Comparison of ENCODE assay signal across 17 cellular contexts in the genomic region with DNA sequence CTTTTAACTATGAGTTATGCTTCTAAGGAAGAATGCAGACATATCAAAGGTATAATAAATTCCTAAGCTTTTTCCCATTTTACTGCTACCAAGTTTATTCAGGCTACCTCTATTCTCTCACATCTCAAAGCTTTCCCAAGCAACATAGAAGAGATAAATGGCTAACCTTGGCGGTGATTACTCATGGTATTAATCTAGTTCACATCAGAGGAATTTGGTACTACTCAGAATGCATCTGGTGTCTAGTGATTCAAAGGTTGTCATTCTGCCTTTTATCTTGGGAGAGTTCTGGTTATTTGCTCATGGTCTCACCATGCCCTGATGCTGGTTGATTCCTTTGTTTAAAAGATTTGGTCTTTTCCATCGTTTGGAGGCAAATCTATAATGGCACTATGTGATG.
DNase-seq lines count a peak whose midpoint lies in the region; ATAC-seq, FAIRE-seq and TF ChIP-seq lines count a peak whose summit lies in the region.
"Had no signal": no experiment of that assay in that cellular context is flagged by ENCODE, and none has a peak within 500 bp of the region (broad histone marks: within the 10 kb centered on the region; RNA-seq: fewer than 3 reads in every experiment).

No MANE protein-coding gene starts in this region.

- no TSS peak for BruUV-seq in IMR-90 (replicated peaks; lab: Mats Ljungman, UMichigan)

- no peaks in the 10 kb centered on the region for H3K4me1 ChIP-seq in IMR-90 (ENCODE audit: control insufficient read depth, insufficient read depth, low read length)
- H3K4me1 ChIP-seq: BLaER1 had no signal

- no peak overlapping the region for H3K23ac ChIP-seq in IMR-90 (ENCODE audit: low read depth, low read length)

- H3K36me3 ChIP-seq in IMR-90 (ENCODE audit: control insufficient read depth, insufficient read depth, low read length) (no peaks in the 10 kb centered on the region), brain microvascular endothelial cell (replicated peaks) (no peaks in the 10 kb centered on the region)
- H3K36me3 ChIP-seq: BLaER1 had no signal

- H2AK9ac ChIP-seq in IMR-90 (replicated peaks; ENCODE audit: low read depth, low read length, poor library complexity), result no peak overlapping the region

- no peak overlapping the region for H2BK120ac ChIP-seq in IMR-90 (ENCODE audit: low read depth, low read length)

- intact Hi-C loops in IMR-90 (cut with micrococcal nuclease), result no loop called here

- TF ChIP-seq POLR2A in IMR-90 (IDR thresholded peaks at IDR 0.05; ENCODE audit: low read depth, low read length), result no peak

- peak; percentile 30 for FAIRE-seq in urothelium cell line (lab: Jason Lieb, UNC)
- FAIRE-seq: A204.1 had no signal

- H2AFZ ChIP-seq in IMR-90 (replicated peaks; ENCODE audit: low read length, poor library complexity), result no peak overlapping the region

- H2AK5ac ChIP-seq in IMR-90 (ENCODE audit: low read depth, low read length), result no peak overlapping the region

- H4K8ac ChIP-seq in IMR-90 (ENCODE audit: low read depth in 2 of 2, low read length in 2 of 2), result no peak overlapping the region

- H3K27me3 ChIP-seq in IMR-90 (ENCODE audit: control insufficient read depth, insufficient read depth, low read length), result no peaks in the 10 kb centered on the region
- H3K27me3 ChIP-seq in brain microvascular endothelial cell (replicated peaks), result no peaks in the 10 kb centered on the region
- H3K27me3 ChIP-seq: BLaER1 had no signal

- in situ Hi-C loops in IMR-90 (cut with MboI; ENCODE audit: low sequenced_read_pairs), result no loop called here
- in situ Hi-C loops in brain microvascular endothelial cell (cut with HindIII; ENCODE audit: low pct_ligation_motif_present, low sequenced_read_pairs), result no loop called here

- no peaks in the 10 kb centered on the region for H3K9me3 ChIP-seq in IMR-90 (ENCODE audit: control insufficient read depth, insufficient read depth, low read length)
- H3K9me3 ChIP-seq: BLaER1 had no signal

- H3K9ac ChIP-seq in IMR-90 (ENCODE audit: low read depth, low read length), result no peak overlapping the region
- H3K9ac ChIP-seq: BLaER1 had no signal

- no peak overlapping the region for H4K5ac ChIP-seq in IMR-90 (ENCODE audit: low read depth, low read length)

- H3K18ac ChIP-seq in IMR-90 (ENCODE audit: low read depth, low read length), result no peak overlapping the region

- ATAC-seq in IMR-90 (ENCODE audit: low read depth) (no peak), omental fat pad (ENCODE audit: low FRiP score) (peak; percentile 53), HG02642 (IDR thresholded peaks at IDR 0.05; ENCODE audit: poor library complexity, unreplicated experiment) (no peak)
- ATAC-seq: CD8-positive, alpha-beta T cell; HCT116 had no signal

- H3K9me1 ChIP-seq in IMR-90 (ENCODE audit: insufficient read depth, low read length), result no peaks in the 10 kb centered on the region

- H3K4ac ChIP-seq in IMR-90 (ENCODE audit: low read depth, low read length), result no peak overlapping the region

- DNase-seq in IMR-90 (peak; percentile 13), brain microvascular endothelial cell (peak; percentile 77), omental fat pad (ENCODE audit: low spot score) (no peak), urothelium cell line (ENCODE audit: low spot score) (no peak), NCI-H187 treated with DMSO at 0.1 percent for 48 hours (lab: John Stamatoyannopoulos, UW) (no peak), HUDEP-2 (lab: John Stamatoyannopoulos, UW; ENCODE audit: unreplicated experiment in 76 of 76) (no peak)
- DNase-seq: Calu3; CD8-positive, alpha-beta T cell; DMS79 treated with DMSO at 0.1 percent for 48 hours; GF-D8; GOT3; H7; HFFc6 had no signal

- POLR2A ChIA-PET in IMR-90 (lab: Charles Lee; ENCODE audit: unreplicated experiment), result no interaction called here

- H3K4me2 ChIP-seq in IMR-90 (ENCODE audit: low read depth, low read length), result no peak overlapping the region
- H3K4me2 ChIP-seq: BLaER1 had no signal

- no CpG with 5 or more reads among the region's 2 CpGs for WGBS in IMR-90 (ENCODE audit: extremely low coverage in 2 of 2, insufficient read length in 1 of 2), 2 experiments

- H4K91ac ChIP-seq in IMR-90 (ENCODE audit: insufficient read depth, low read depth, low read length), result no peak overlapping the region

- H2BK5ac ChIP-seq in IMR-90 (ENCODE audit: low read depth, low read length, poor library complexity, severe bottlenecking), result no peak overlapping the region

- H3K4me3 ChIP-seq in IMR-90 (ENCODE audit: insufficient read depth, low read depth, low read length) (no peak overlapping the region), brain microvascular endothelial cell (ENCODE audit: low read depth, low read length) (no peak overlapping the region)
- H3K4me3 ChIP-seq: BLaER1 had no signal

- no peak overlapping the region for H2BK20ac ChIP-seq in IMR-90 (ENCODE audit: low read depth, low read length)

- H3K56ac ChIP-seq in IMR-90 (ENCODE audit: extremely low read depth, insufficient read depth, low read length), result no peak overlapping the region

- no peaks in the 10 kb centered on the region for H3K79me1 ChIP-seq in IMR-90 (ENCODE audit: low read depth in 1 of 2, low read length in 2 of 2)

- H3K27ac ChIP-seq in IMR-90 (ENCODE audit: insufficient read depth, low read length) (no peak overlapping the region), brain microvascular endothelial cell (peak overlapping the region; percentile 82)
- H3K27ac ChIP-seq: BLaER1 had no signal

- CTCF ChIA-PET in IMR-90 (lab: Yijun Ruan, JAX), result no interaction called here

- H2BK15ac ChIP-seq in IMR-90 (ENCODE audit: low read depth, low read length), result no peak overlapping the region

- TF ChIP-seq RAD21 in IMR-90 (IDR thresholded peaks at IDR 0.05; ENCODE audit: low read length), result no peak

- no peak overlapping the region for H3K14ac ChIP-seq in IMR-90 (replicated peaks; ENCODE audit: low read depth, low read length)

- H4K20me1 ChIP-seq in IMR-90 (ENCODE audit: insufficient read depth, low read length), result no peaks in the 10 kb centered on the region
- H4K20me1 ChIP-seq: BLaER1 had no signal

- TF ChIP-seq CTCF in IMR-90 (conservative IDR thresholded peaks at IDR 0.05; ENCODE audit: low read depth, low read length) (no peak), brain microvascular endothelial cell (IDR thresholded peaks at IDR 0.05; ENCODE audit: low read depth, low read length, missing control alignments) (no peak), omental fat pad (IDR thresholded peaks at IDR 0.05) (no peak)

- dilution Hi-C loops in IMR-90 (cut with HindIII; ENCODE audit: low sequenced_read_pairs, unreplicated experiment), result no loop called here

TF ChIP-seq in IMR-90, 13 proteins besides CTCF, POLR2A, EP300 and RAD21:
- TF ChIP-seq RCOR1 (IDR thresholded peaks at IDR 0.05; ENCODE audit: insufficient replicate concordance, low read length), result no peak
- TF ChIP-seq, protein P1, sequence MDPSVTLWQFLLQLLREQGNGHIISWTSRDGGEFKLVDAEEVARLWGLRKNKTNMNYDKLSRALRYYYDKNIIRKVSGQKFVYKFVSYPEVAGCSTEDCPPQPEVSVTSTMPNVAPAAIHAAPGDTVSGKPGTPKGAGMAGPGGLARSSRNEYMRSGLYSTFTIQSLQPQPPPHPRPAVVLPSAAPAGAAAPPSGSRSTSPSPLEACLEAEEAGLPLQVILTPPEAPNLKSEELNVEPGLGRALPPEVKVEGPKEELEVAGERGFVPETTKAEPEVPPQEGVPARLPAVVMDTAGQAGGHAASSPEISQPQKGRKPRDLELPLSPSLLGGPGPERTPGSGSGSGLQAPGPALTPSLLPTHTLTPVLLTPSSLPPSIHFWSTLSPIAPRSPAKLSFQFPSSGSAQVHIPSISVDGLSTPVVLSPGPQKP (IDR thresholded peaks at IDR 0.05; ENCODE audit: borderline replicate concordance, low read depth, low read length), result no peak
- no peak for TF ChIP-seq USF2 (IDR thresholded peaks at IDR 0.05; ENCODE audit: low read depth, low read length)
- no peak for TF ChIP-seq NFE2L2 (IDR thresholded peaks at IDR 0.05; ENCODE audit: low read depth, low read length)
- TF ChIP-seq MAZ (IDR thresholded peaks at IDR 0.05; ENCODE audit: borderline replicate concordance, low read depth, low read length), result no peak
- no peak for TF ChIP-seq MAFK (IDR thresholded peaks at IDR 0.05; ENCODE audit: low read depth, low read length)
- TF ChIP-seq CEBPB (IDR thresholded peaks at IDR 0.05; ENCODE audit: low read depth, low read length), result no peak
- no peak for TF ChIP-seq RFX5 (IDR thresholded peaks at IDR 0.05; ENCODE audit: low read depth, low read length)
- TF ChIP-seq MXI1 (IDR thresholded peaks at IDR 0.05; ENCODE audit: borderline replicate concordance, low read depth, low read length), result no peak
- TF ChIP-seq SMC3 (IDR thresholded peaks at IDR 0.05; ENCODE audit: low read depth, low read length), result no peak
- TF ChIP-seq BHLHE40 (IDR thresholded peaks at IDR 0.05; ENCODE audit: low read depth, low read length), result no peak
- TF ChIP-seq FOS (IDR thresholded peaks at IDR 0.05; ENCODE audit: low read depth, low read length), result no peak
- TF ChIP-seq CHD1 (IDR thresholded peaks at IDR 0.05; ENCODE audit: low read depth, low read length), result no peak
TF ChIP-seq in IMR-90: peak in this region for 0.

Comparison
In these comparisons a context has a peak if more than half of its experiments do, and no peak if none do; other contexts are left out.
1. DNase-seq: peak in IMR-90 (single experiment) and brain microvascular endothelial cell (single experiment); none in omental fat pad (single experiment), urothelium cell line (single experiment), NCI-H187 treated with DMSO at 0.1 percent for 48 hours (single experiment) and HUDEP-2 (0 of 76).